ENCODE assay signal across 20 cellular contexts in genomic region chr6:4797590-4797989, GRCh38. TPM values are rescaled to one million over a fixed set of nuclear protein-coding genes. Genes with fewer than 3 reads are reported as not detected.
DNase-seq lines count a peak whose midpoint lies in the region; ATAC-seq and TF ChIP-seq lines count a peak whose summit lies in the region.
"Had no signal": no experiment of that assay in that cellular context is flagged by ENCODE, and none has a peak within 500 bp of the region (broad histone marks: within the 10 kb centered on the region; RNA-seq: fewer than 3 reads in every experiment).

No MANE protein-coding gene starts in this region.

- peaks cover 53% of the 10 kb centered on the region for H3K4me1 Mint-ChIP-seq in activated T-cell treated with anti-CD3 and anti-CD28 coated beads, Interleukin-2, amount 50 U/mL, for 4 hours (ENCODE audit: low read depth)
- H3K4me1 Mint-ChIP-seq in activated T-helper 17 cell treated with anti-CD3 and anti-CD28 coated beads, Interleukin-2, amount 50 U/mL, for 72 hours = peaks cover 33% of the 10 kb centered on the region
- H3K4me1 Mint-ChIP-seq in stimulated activated naive CD8-positive, alpha-beta T cell treated with anti-CD3 and anti-CD28 coated beads, Interleukin-15, Interleukin-2, amounts not matched to agents 100 ng/mL and 50 ng/mL, for 24 hours (ENCODE audit: low read depth) = peaks cover 47% of the 10 kb centered on the region
- H3K4me1 Mint-ChIP-seq in Calu3 (ENCODE audit: low read depth, unreplicated experiment) = peaks cover 9% of the 10 kb centered on the region

- no peaks in the 10 kb centered on the region for H3K27me3 Mint-ChIP-seq in activated T-cell treated with anti-CD3 and anti-CD28 coated beads, Interleukin-2, amount 50 U/mL, for 4 hours (ENCODE audit: low read depth)
- H3K27me3 Mint-ChIP-seq in activated T-helper 17 cell treated with anti-CD3 and anti-CD28 coated beads, Interleukin-2, amount 50 U/mL, for 72 hours = no peaks in the 10 kb centered on the region
- no peaks in the 10 kb centered on the region for H3K27me3 Mint-ChIP-seq in stimulated activated naive CD8-positive, alpha-beta T cell treated with anti-CD3 and anti-CD28 coated beads, Interleukin-15, Interleukin-2, amounts not matched to agents 100 ng/mL and 50 ng/mL, for 24 hours
- H3K27me3 Mint-ChIP-seq in Calu3 (ENCODE audit: unreplicated experiment) = no peaks in the 10 kb centered on the region
- H3K27me3 Mint-ChIP-seq: dendritic cell treated with granulocyte-macrophage colony-stimulating factor and Interleukin-4, amounts not matched to agents 40 ng/mL and 50 ng/mL, for 4 days had no signal

- peak overlapping the region; percentile 73 for H3K27ac Mint-ChIP-seq in activated T-helper 17 cell treated with anti-CD3 and anti-CD28 coated beads, Interleukin-2, amount 50 U/mL, for 72 hours
- H3K27ac Mint-ChIP-seq in stimulated activated naive CD8-positive, alpha-beta T cell treated with anti-CD3 and anti-CD28 coated beads, Interleukin-15, Interleukin-2, amounts not matched to agents 100 ng/mL and 50 ng/mL, for 24 hours = peak overlapping the region; percentile 71
- H3K27ac Mint-ChIP-seq in Calu3 (ENCODE audit: unreplicated experiment) = no peak overlapping the region
- H3K27ac Mint-ChIP-seq: activated T-helper 1 cell treated with anti-CD3 and anti-CD28 coated beads, Interleukin-12 subunit alpha, Interleukin-12 subunit beta, Interleukin-2, Interleukin-4 antibody, amounts not matched to agents 30 ng/mL and 10 ng/mL and 1 ng/mL, durations not matched to agents 14 hours and 24 hours and 36 hours; dendritic cell treated with granulocyte-macrophage colony-stimulating factor and Interleukin-4, amounts not matched to agents 40 ng/mL and 50 ng/mL, for 4 days; nephron had no signal

- no TSS peak for BruUV-seq in Calu3 (replicated peaks; lab: Mats Ljungman, UMichigan)

- no peak overlapping the region for H3K4me3 Mint-ChIP-seq in activated T-cell treated with anti-CD3 and anti-CD28 coated beads, Interleukin-2, amount 50 U/mL, for 4 hours
- H3K4me3 Mint-ChIP-seq in activated T-helper 17 cell treated with anti-CD3 and anti-CD28 coated beads, Interleukin-2, amount 50 U/mL, for 72 hours = no peak overlapping the region
- H3K4me3 Mint-ChIP-seq in stimulated activated naive CD8-positive, alpha-beta T cell treated with anti-CD3 and anti-CD28 coated beads, Interleukin-15, Interleukin-2, amounts not matched to agents 100 ng/mL and 50 ng/mL, for 24 hours = no peak overlapping the region
- no peak overlapping the region for H3K4me3 Mint-ChIP-seq in Calu3 (ENCODE audit: low read depth, unreplicated experiment)
- H3K4me3 Mint-ChIP-seq: activated T-helper 1 cell treated with anti-CD3 and anti-CD28 coated beads, Interleukin-12 subunit alpha, Interleukin-12 subunit beta, Interleukin-2, Interleukin-4 antibody, amounts not matched to agents 30 ng/mL and 10 ng/mL and 1 ng/mL, durations not matched to agents 14 hours and 24 hours and 36 hours; dendritic cell treated with granulocyte-macrophage colony-stimulating factor and Interleukin-4, amounts not matched to agents 40 ng/mL and 50 ng/mL, for 4 days; nephron had no signal

- DNase-seq in activated T-cell treated with anti-CD3 and anti-CD28 coated beads, Interleukin-2, amount 50 U/mL, for 4 hours = no peak
- DNase-seq in activated T-cell treated with anti-CD3 and anti-CD28 coated beads, Interleukin-2, amount 50 U/mL, for 1 hour = no peak
- DNase-seq in iris pigment epithelial cell (ENCODE audit: low read depth) = peak; percentile 52
- no peak for DNase-seq in Calu3
- DNase-seq: BE2C, caudate nucleus, COR-L47, GDM1, islet precursor cell, mucosa of descending colon, NCI-H1436 treated with DMSO at 0.1 percent for 48 hours, NCI-H82 had no signal

- no peak for TF ChIP-seq CTCF in Calu3 (IDR thresholded peaks at IDR 0.05; ENCODE audit: unreplicated experiment)

- peak; percentile 50 for ATAC-seq in activated T-cell treated with anti-CD3 and anti-CD28 coated beads, Interleukin-2, amount 50 U/mL, for 4 hours
- ATAC-seq in activated T-helper 17 cell treated with anti-CD3 and anti-CD28 coated beads, Interleukin-2, amount 50 U/mL, for 72 hours (replicated peaks) = peak; percentile 72
- ATAC-seq in GM18511 (IDR thresholded peaks at IDR 0.05; ENCODE audit: unreplicated experiment) (no peak), GM18868 (IDR thresholded peaks at IDR 0.05; ENCODE audit: unreplicated experiment) (no peak)
- ATAC-seq: mucosa of descending colon had no signal

- intact Hi-C loops in Calu3 (cut with micrococcal nuclease; ENCODE audit: unreplicated experiment) = no loop called here

- H3K36me3 Mint-ChIP-seq in activated T-cell treated with anti-CD3 and anti-CD28 coated beads, Interleukin-2, amount 50 U/mL, for 4 hours (ENCODE audit: insufficient read depth) = no peaks in the 10 kb centered on the region
- H3K36me3 Mint-ChIP-seq in activated T-helper 17 cell treated with anti-CD3 and anti-CD28 coated beads, Interleukin-2, amount 50 U/mL, for 72 hours (ENCODE audit: low read depth) = no peaks in the 10 kb centered on the region
- peaks cover 15% of the 10 kb centered on the region for H3K36me3 Mint-ChIP-seq in stimulated activated naive CD8-positive, alpha-beta T cell treated with anti-CD3 and anti-CD28 coated beads, Interleukin-15, Interleukin-2, amounts not matched to agents 100 ng/mL and 50 ng/mL, for 24 hours (ENCODE audit: low read depth)
- H3K36me3 Mint-ChIP-seq in Calu3 (ENCODE audit: insufficient read depth, unreplicated experiment) = no peaks in the 10 kb centered on the region

- H3K9me3 Mint-ChIP-seq in activated T-cell treated with anti-CD3 and anti-CD28 coated beads, Interleukin-2, amount 50 U/mL, for 4 hours = peaks cover 6% of the 10 kb centered on the region
- no peaks in the 10 kb centered on the region for H3K9me3 Mint-ChIP-seq in activated T-helper 17 cell treated with anti-CD3 and anti-CD28 coated beads, Interleukin-2, amount 50 U/mL, for 72 hours
- H3K9me3 Mint-ChIP-seq in stimulated activated naive CD8-positive, alpha-beta T cell treated with anti-CD3 and anti-CD28 coated beads, Interleukin-15, Interleukin-2, amounts not matched to agents 100 ng/mL and 50 ng/mL, for 24 hours = peaks cover 6% of the 10 kb centered on the region
- H3K9me3 Mint-ChIP-seq in Calu3 (ENCODE audit: low read depth, unreplicated experiment) = peaks cover 2% of the 10 kb centered on the region
- H3K9me3 Mint-ChIP-seq: activated naive CD4-positive, alpha-beta T cell treated with anti-CD3 and anti-CD28 coated beads, Interleukin-2, amount 50 U/mL, for 72 hours; dendritic cell treated with granulocyte-macrophage colony-stimulating factor and Interleukin-4, amounts not matched to agents 40 ng/mL and 50 ng/mL, for 4 days had no signal

- CTCF ChIA-PET in Calu3 (lab: Charles Lee) = no interaction called here

RNA-seq across cellular contexts. Expression of gene CDYL, which starts 21.4 kb away (rescaled TPM):
- total RNA-seq in activated T-cell treated with anti-CD3 and anti-CD28 coated beads, Interleukin-2, amount 50 U/mL, for 4 hours = 10 to 100 TPM; 19.1 to 22.3 (median 21.4) TPM
- total RNA-seq in activated T-helper 17 cell treated with anti-CD3 and anti-CD28 coated beads, Interleukin-2, amount 50 U/mL, for 72 hours = 10 to 100 TPM; 23.3 to 24.5 TPM
- 45.2 and 48.9 TPM in 2 replicates for total RNA-seq in Calu3 (2022)

Comparison
In these comparisons a context has a peak if more than half of its experiments do, and no peak if none do; other contexts are left out.
1. ATAC-seq: peak in activated T-cell treated with anti-CD3 and anti-CD28 coated beads, Interleukin-2, amount 50 U/mL, for 4 hours (2 of 2) and activated T-helper 17 cell treated with anti-CD3 and anti-CD28 coated beads, Interleukin-2, amount 50 U/mL, for 72 hours (single experiment); none in GM18511 (single experiment) and GM18868 (single experiment).